3 cellular contexts compared by ENCODE assay signal in genomic region chr5:140576776-140577201, GRCh38.
TF ChIP-seq lines count a peak whose summit lies in the region.

No MANE protein-coding gene starts in this region.

TF ChIP-seq in SK-N-SH, 30 proteins besides CTCF, POLR2A, EP300 and RAD21:
- TF ChIP-seq TEAD4 (IDR thresholded peaks at IDR 0.05; ENCODE audit: borderline replicate concordance, insufficient read depth) = no peak
- TF ChIP-seq, protein P1, sequence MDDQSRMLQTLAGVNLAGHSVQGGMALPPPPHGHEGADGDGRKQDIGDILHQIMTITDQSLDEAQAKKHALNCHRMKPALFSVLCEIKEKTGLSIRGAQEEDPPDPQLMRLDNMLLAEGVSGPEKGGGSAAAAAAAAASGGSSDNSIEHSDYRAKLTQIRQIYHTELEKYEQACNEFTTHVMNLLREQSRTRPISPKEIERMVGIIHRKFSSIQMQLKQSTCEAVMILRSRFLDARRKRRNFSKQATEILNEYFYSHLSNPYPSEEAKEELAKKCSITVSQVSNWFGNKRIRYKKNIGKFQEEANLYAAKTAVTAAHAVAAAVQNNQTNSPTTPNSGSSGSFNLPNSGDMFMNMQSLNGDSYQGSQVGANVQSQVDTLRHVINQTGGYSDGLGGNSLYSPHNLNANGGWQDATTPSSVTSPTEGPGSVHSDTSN (IDR thresholded peaks at IDR 0.05) = 0 out of 2 replicates have a peak, but pooled peaks have one; percentile 16
TF ChIP-seq in SK-N-SH: peak in this region for 1.

TF ChIP-seq in SK-N-SH treated with all-trans-retinoic acid at 6 μM for 48 hours, 23 proteins besides CTCF, POLR2A, EP300 and RAD21:
- TF ChIP-seq ZC3H10 (CRISPR knock-in tag; IDR thresholded peaks at IDR 0.05) (no peak), TSHZ2 (CRISPR knock-in tag; IDR thresholded peaks at IDR 0.05) (no peak), SNAI2 (CRISPR knock-in tag; IDR thresholded peaks at IDR 0.05) (no peak), ZFP3 (CRISPR knock-in tag; IDR thresholded peaks at IDR 0.05) (no peak), PPARA (CRISPR knock-in tag; IDR thresholded peaks at IDR 0.05; ENCODE audit: borderline replicate concordance) (no peak), TOX (CRISPR knock-in tag; IDR thresholded peaks at IDR 0.05; ENCODE audit: borderline replicate concordance) (no peak), CREB5 (CRISPR knock-in tag; IDR thresholded peaks at IDR 0.05; ENCODE audit: low read depth) (no peak), OSR1 (CRISPR knock-in tag; IDR thresholded peaks at IDR 0.05) (no peak), BACH2 (CRISPR knock-in tag; IDR thresholded peaks at IDR 0.05; ENCODE audit: borderline replicate concordance) (no peak)

TF ChIP-seq in HepG2, 621 proteins besides CTCF, POLR2A, EP300 and RAD21:
- TF ChIP-seq NFE2L2 (IDR thresholded peaks at IDR 0.05; ENCODE audit: low read length) (no peak), ZNF367 (CRISPR knock-in tag; IDR thresholded peaks at IDR 0.05; ENCODE audit: borderline replicate concordance) (no peak), SAP130 (CRISPR knock-in tag; IDR thresholded peaks at IDR 0.05; ENCODE audit: low read depth) (0 out of 2 replicates have a peak, but pooled peaks have one; percentile 9), MTA1 (CRISPR knock-in tag; IDR thresholded peaks at IDR 0.05; ENCODE audit: borderline replicate concordance) (no peak), SKIL (CRISPR knock-in tag; IDR thresholded peaks at IDR 0.05; ENCODE audit: borderline replicate concordance) (no peak), ZBTB42 (CRISPR knock-in tag; IDR thresholded peaks at IDR 0.05) (no peak), RXRB (CRISPR knock-in tag; IDR thresholded peaks at IDR 0.05; ENCODE audit: borderline replicate concordance) (peak; percentile 12; the same call in 1 of the 2 replicates), ELF3 (CRISPR knock-in tag; IDR thresholded peaks at IDR 0.05) (peak; percentile 76), GATAD2A (CRISPR knock-in tag; IDR thresholded peaks at IDR 0.05) (0 out of 2 replicates have a peak, but pooled peaks have one; percentile 16)
- TF ChIP-seq, protein P2, sequence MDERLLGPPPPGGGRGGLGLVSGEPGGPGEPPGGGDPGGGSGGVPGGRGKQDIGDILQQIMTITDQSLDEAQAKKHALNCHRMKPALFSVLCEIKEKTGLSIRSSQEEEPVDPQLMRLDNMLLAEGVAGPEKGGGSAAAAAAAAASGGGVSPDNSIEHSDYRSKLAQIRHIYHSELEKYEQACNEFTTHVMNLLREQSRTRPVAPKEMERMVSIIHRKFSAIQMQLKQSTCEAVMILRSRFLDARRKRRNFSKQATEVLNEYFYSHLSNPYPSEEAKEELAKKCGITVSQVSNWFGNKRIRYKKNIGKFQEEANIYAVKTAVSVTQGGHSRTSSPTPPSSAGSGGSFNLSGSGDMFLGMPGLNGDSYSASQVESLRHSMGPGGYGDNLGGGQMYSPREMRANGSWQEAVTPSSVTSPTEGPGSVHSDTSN (CRISPR knock-in tag; IDR thresholded peaks at IDR 0.05) = peak; percentile 50; the same call in 1 of the 2 replicates
